In the genomic region with DNA sequence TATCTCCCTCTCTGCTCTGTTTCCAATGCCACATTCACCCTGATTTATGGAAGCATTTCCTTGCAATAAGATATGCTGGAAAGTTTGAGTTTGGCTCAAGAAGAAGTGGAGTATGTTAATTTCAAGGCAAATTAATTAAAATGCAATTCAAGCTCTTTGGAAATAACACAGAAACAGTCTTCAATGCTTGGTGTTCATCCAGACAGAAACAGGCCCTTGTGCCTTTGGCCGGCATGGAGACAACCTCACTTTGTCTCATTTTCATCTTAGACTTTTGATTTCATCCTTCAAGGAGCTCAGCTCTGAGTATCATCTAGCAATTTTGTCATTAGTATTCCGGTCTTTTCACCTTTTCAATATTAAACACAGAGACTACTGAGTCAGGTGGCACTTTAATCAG, we compare ENCODE assay signal across 25 cellular contexts.
"Had no signal": no experiment of that assay in that cellular context is flagged by ENCODE, and none has a peak within 500 bp of the region (broad histone marks: within the 10 kb centered on the region; RNA-seq: fewer than 3 reads in every experiment).

No MANE protein-coding gene starts in this region.

- ATAC-seq: activated CD4-positive, CD25-positive, alpha-beta regulatory T cell treated with anti-CD3 and anti-CD28 coated beads, Interleukin-2, amount 50 U/mL, for 24 hours; activated CD8-positive, alpha-beta memory T cell treated with anti-CD3 and anti-CD28 coated beads, Interleukin-2, amount 10 ng/mL, durations not matched to agents 7 days and 5 days; activated CD8-positive, alpha-beta T cell treated with anti-CD3 and anti-CD28 coated beads, Interleukin-2, amount 10 ng/mL, durations not matched to agents 7 days and 5 days; activated naive CD4-positive, alpha-beta T cell treated with anti-CD3 and anti-CD28 coated beads, Interleukin-2, amount 50 U/mL, for 72 hours; gastroesophageal sphincter; T-helper 17 cell had no signal

- DNase-seq: activated B cell treated with CpG ODN at 0.5 μM for 24 hours; activated CD4-positive, alpha-beta memory T cell treated with anti-CD3 and anti-CD28 coated beads for 36 hours; activated CD4-positive, alpha-beta T cell treated with anti-CD3 and anti-CD28 coated beads for 48 hours; activated CD8-positive, alpha-beta memory T cell treated with anti-CD3 and anti-CD28 coated beads, Interleukin-2, amount 10 ng/mL, durations not matched to agents 7 days and 5 days; activated CD8-positive, alpha-beta memory T cell treated with anti-CD3 and anti-CD28 coated beads, Interleukin-2, amount 50 U/mL, for 4 hours; activated CD8-positive, alpha-beta T cell treated with anti-CD3 and anti-CD28 coated beads, Interleukin-2, amount 10 ng/mL, durations not matched to agents 7 days and 5 days; activated gamma-delta T cell; activated naive CD4-positive, alpha-beta T cell; activated naive CD4-positive, alpha-beta T cell treated with anti-CD3 and anti-CD28 coated beads, Interleukin-2, amount 10 ng/mL, durations not matched to agents 7 days and 5 days; activated naive CD8-positive, alpha-beta T cell treated with anti-CD3 and anti-CD28 coated beads, Interleukin-2, amount 10 ng/mL, durations not matched to agents 7 days and 5 days; activated T-cell treated with anti-CD3 and anti-CD28 coated beads, Interleukin-2, amount 50 U/mL, for 1 hour; activated T-cell treated with anti-CD3 and anti-CD28 coated beads, Interleukin-2, amount 50 U/mL, for 48 hours; central memory CD4-positive, alpha-beta T cell; cerebellar nuclear complex; colonic mucosa; effector CD8-positive, alpha-beta T cell; esophagus squamous epithelium; foreskin melanocyte; T-helper 1 cell; T-helper 17 cell; T1000; WERI-Rb-1 had no signal
